8 cellular contexts compared by ENCODE assay signal in the genomic region with DNA sequence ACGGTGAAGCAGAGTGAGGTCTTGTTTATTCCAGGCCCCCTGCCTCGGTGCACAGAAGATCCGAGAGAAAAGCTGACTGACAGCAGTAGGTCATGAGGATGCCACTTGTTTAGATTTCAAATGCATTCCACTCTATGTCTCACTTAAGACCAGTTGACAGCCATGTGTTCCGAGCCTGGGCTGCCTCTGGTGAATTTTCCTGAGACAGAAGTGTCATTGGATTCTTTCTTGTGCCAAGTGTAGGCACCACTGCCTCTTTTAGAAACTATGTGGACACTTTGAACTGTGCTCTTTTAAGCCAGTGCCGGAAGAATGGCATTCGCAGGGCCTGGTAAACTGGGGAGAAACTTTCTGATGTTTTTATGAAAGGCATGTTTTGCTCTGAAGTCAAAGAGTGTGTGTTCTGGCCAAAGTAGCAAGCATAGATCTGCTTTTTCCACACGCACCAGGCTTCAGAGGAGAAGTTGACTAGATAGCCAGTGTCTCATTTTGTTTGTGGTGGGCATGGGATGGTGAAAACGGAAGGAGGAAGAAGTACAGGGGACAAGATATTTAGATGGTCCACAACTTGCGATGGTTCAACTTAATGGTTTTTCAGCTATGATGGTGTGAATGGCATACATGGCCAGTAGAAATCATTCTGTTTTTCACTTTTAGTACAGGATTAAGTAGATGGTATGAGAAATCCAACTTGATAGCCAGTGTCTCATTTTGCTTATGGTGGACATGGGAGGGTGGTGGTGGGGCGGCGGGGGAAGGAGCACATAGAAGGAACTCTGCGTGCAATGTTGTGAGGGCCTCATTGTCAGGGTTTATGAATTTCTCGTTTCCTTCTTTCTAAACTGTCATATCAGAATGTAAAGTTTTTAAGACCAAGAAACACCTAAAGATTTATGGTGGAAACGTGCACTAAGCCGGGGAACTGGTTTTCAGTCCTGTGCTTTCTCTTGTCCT. TPM values are rescaled to one million over a fixed set of nuclear protein-coding genes. Genes with fewer than 3 reads are reported as not detected.
A peak's percentile ranks its signal among the peaks of the same experiment; 100 is the strongest.
DNase-seq lines count a peak whose midpoint lies in the region; ATAC-seq and TF ChIP-seq lines count a peak whose summit lies in the region.

No MANE protein-coding gene starts in this region.

- H3K27me3 ChIP-seq in left ventricle myocardium inferior (ENCODE audit: low read depth) (no peaks in the 10 kb centered on the region), tibial artery (no peaks in the 10 kb centered on the region), Caco-2 (replicated peaks; ENCODE audit: control insufficient read depth, insufficient read depth, low read length) (no peaks in the 10 kb centered on the region)

- POLR2A ChIA-PET in Caco-2 (lab: Charles Lee): no interaction called here

- intact Hi-C loops in left ventricle myocardium inferior (cut with micrococcal nuclease): no loop called here
- intact Hi-C loops in tibial artery (cut with DNase I; ENCODE audit: low total_unique reads): no loop called here
- intact Hi-C loops in Caco-2 (cut with micrococcal nuclease; ENCODE audit: unreplicated experiment): no loop called here

- no peaks in the 10 kb centered on the region for H3K27me3 Mint-ChIP-seq in activated CD8-positive, alpha-beta memory T cell treated with anti-CD3 and anti-CD28 coated beads, Interleukin-2, amount 10 ng/mL, durations not matched to agents 7 days and 5 days
- H3K27me3 Mint-ChIP-seq in IgD-negative memory B cell: no peaks in the 10 kb centered on the region
- H3K27me3 Mint-ChIP-seq in Caco-2 (ENCODE audit: insufficient read depth, unreplicated experiment): no peaks in the 10 kb centered on the region

- H3K27ac ChIP-seq in left ventricle myocardium inferior (replicated peaks) (peak overlapping the region; percentile 89), tibial artery (peak overlapping the region; percentile 64 to 72)

- no peak for DNase-seq in activated CD8-positive, alpha-beta memory T cell treated with anti-CD3 and anti-CD28 coated beads, Interleukin-2, amount 10 ng/mL, durations not matched to agents 7 days and 5 days
- DNase-seq in activated CD8-positive, alpha-beta memory T cell treated with anti-CD3 and anti-CD28 coated beads for 24 hours: no peak
- DNase-seq in left ventricle myocardium inferior (peak; percentile 37), tibial artery (no peak), GM19240 (ENCODE audit: insufficient read length, low spot score) (no peak), NK-92 (lab: John Stamatoyannopoulos, UW; ENCODE audit: unreplicated experiment) (no peak), Caco-2 (no peak)

- no peaks in the 10 kb centered on the region for H3K9me3 Mint-ChIP-seq in activated CD8-positive, alpha-beta memory T cell treated with anti-CD3 and anti-CD28 coated beads, Interleukin-2, amount 10 ng/mL, durations not matched to agents 7 days and 5 days (ENCODE audit: low read depth)
- H3K9me3 Mint-ChIP-seq in IgD-negative memory B cell: no peaks in the 10 kb centered on the region
- no peaks in the 10 kb centered on the region for H3K9me3 Mint-ChIP-seq in Caco-2 (ENCODE audit: unreplicated experiment)

- peak overlapping the region; percentile 47 for H3K27ac Mint-ChIP-seq in activated CD8-positive, alpha-beta memory T cell treated with anti-CD3 and anti-CD28 coated beads, Interleukin-2, amount 10 ng/mL, durations not matched to agents 7 days and 5 days
- peak overlapping the region; percentile 46 to 90 (median 74) for H3K27ac Mint-ChIP-seq in IgD-negative memory B cell
- H3K27ac Mint-ChIP-seq in Caco-2 (ENCODE audit: unreplicated experiment): no peak overlapping the region

- TF ChIP-seq CTCF in left ventricle myocardium inferior (IDR thresholded peaks at IDR 0.05; ENCODE audit: borderline replicate concordance) (no peak), tibial artery (IDR thresholded peaks at IDR 0.05) (no peak), Caco-2 (IDR thresholded peaks at IDR 0.05; ENCODE audit: insufficient read depth in 1 of 2, low read depth in 1 of 2, low read length in 1 of 2, severe bottlenecking in 1 of 2, unreplicated experiment in 1 of 2) (no peak)

- no TSS peak for BruUV-seq in Caco-2 (replicated peaks; lab: Mats Ljungman, UMichigan)

- H3K9me3 ChIP-seq in left ventricle myocardium inferior (replicated peaks) (no peaks in the 10 kb centered on the region), tibial artery (no peaks in the 10 kb centered on the region), Caco-2 (no peaks in the 10 kb centered on the region)

- H3K36me3 ChIP-seq in left ventricle myocardium inferior (peaks cover 19% of the 10 kb centered on the region), tibial artery (peaks cover 19 to 22% (median 21%) of the 10 kb centered on the region in 3 donors), Caco-2 (ENCODE audit: control insufficient read depth, insufficient read depth, low read length) (no peaks in the 10 kb centered on the region)

- no peak overlapping the region for H3K4me3 Mint-ChIP-seq in activated CD8-positive, alpha-beta memory T cell treated with anti-CD3 and anti-CD28 coated beads, Interleukin-2, amount 10 ng/mL, durations not matched to agents 7 days and 5 days
- peak overlapping the region in 3 of 4 donors; percentile 8 to 84 (median 83) for H3K4me3 Mint-ChIP-seq in IgD-negative memory B cell
- no peak overlapping the region for H3K4me3 Mint-ChIP-seq in Caco-2 (ENCODE audit: unreplicated experiment)

- CTCF ChIA-PET in activated CD8-positive, alpha-beta memory T cell treated with anti-CD3 and anti-CD28 coated beads, Interleukin-2, amount 10 ng/mL, durations not matched to agents 7 days and 5 days (lab: Charles Lee): no interaction called here
- CTCF ChIA-PET in Caco-2 (lab: Charles Lee): interaction anchor here (0.6 kb wide), 1 partner anchor 157 kb away, joined by 3 read pairs; no protein-coding TSS in a partner anchor

- H3K4me3 ChIP-seq in left ventricle myocardium inferior (peak overlapping the region; percentile 46), tibial artery (no peak overlapping the region), Caco-2 (ENCODE audit: low read depth, low read length) (no peak overlapping the region)

- peaks cover 3% of the 10 kb centered on the region for H3K36me3 Mint-ChIP-seq in activated CD8-positive, alpha-beta memory T cell treated with anti-CD3 and anti-CD28 coated beads, Interleukin-2, amount 10 ng/mL, durations not matched to agents 7 days and 5 days
- H3K36me3 Mint-ChIP-seq in IgD-negative memory B cell (no peaks in the 10 kb centered on the region), Caco-2 (ENCODE audit: insufficient read depth, unreplicated experiment) (no peaks in the 10 kb centered on the region)

- H3K4me1 Mint-ChIP-seq in activated CD8-positive, alpha-beta memory T cell treated with anti-CD3 and anti-CD28 coated beads, Interleukin-2, amount 10 ng/mL, durations not matched to agents 7 days and 5 days: peaks cover 16% of the 10 kb centered on the region
- peaks cover 21 to 25% (median 22%) of the 10 kb centered on the region in 3 donors for H3K4me1 Mint-ChIP-seq in IgD-negative memory B cell
- H3K4me1 Mint-ChIP-seq in Caco-2 (ENCODE audit: low read depth, unreplicated experiment): no peaks in the 10 kb centered on the region

- no peak for ATAC-seq in activated CD8-positive, alpha-beta memory T cell treated with anti-CD3 and anti-CD28 coated beads, Interleukin-2, amount 10 ng/mL, durations not matched to agents 7 days and 5 days

- H3K4me1 ChIP-seq in left ventricle myocardium inferior (peaks cover 100% of the 10 kb centered on the region), tibial artery (peaks cover 0 to 100% (median 78%) of the 10 kb centered on the region in 4 donors), Caco-2 (no peaks in the 10 kb centered on the region)

RNA-seq across cellular contexts. Expression of gene CYP17A1, which starts 41.5 kb away (rescaled TPM):
- not detected for total RNA-seq in activated CD8-positive, alpha-beta memory T cell treated with anti-CD3 and anti-CD28 coated beads, Interleukin-2, amount 10 ng/mL, durations not matched to agents 7 days and 5 days
- polyA plus RNA-seq in IgD-negative memory B cell: 0.09 TPM
- total RNA-seq in left ventricle myocardium inferior (not detected), Caco-2 (2022) (not detected in 2 replicates)

RNA-seq across cellular contexts. Expression of gene WBP1L, which starts 52.0 kb away (rescaled TPM):
- total RNA-seq in activated CD8-positive, alpha-beta memory T cell treated with anti-CD3 and anti-CD28 coated beads, Interleukin-2, amount 10 ng/mL, durations not matched to agents 7 days and 5 days: 10 to 100 TPM; 23.9 to 24.6 TPM
- 28.8 TPM for polyA plus RNA-seq in IgD-negative memory B cell
- total RNA-seq in left ventricle myocardium inferior (22.6 TPM), Caco-2 (2022) (26.3 and 28.2 TPM in 2 replicates)

RNA-seq across cellular contexts. Expression of gene BORCS7, which starts 58.3 kb away (rescaled TPM):
- 1 to 10 TPM; 6.6 to 8.4 TPM for total RNA-seq in activated CD8-positive, alpha-beta memory T cell treated with anti-CD3 and anti-CD28 coated beads, Interleukin-2, amount 10 ng/mL, durations not matched to agents 7 days and 5 days
- 40.3 TPM for polyA plus RNA-seq in IgD-negative memory B cell
- total RNA-seq in left ventricle myocardium inferior (14.4 TPM), Caco-2 (2022) (12.3 and 12.6 TPM in 2 replicates)

Comparison
In these comparisons a context has a peak if more than half of its experiments do, and no peak if none do; other contexts are left out.
1. H3K4me3 Mint-ChIP-seq: peak in IgD-negative memory B cell (3 of 4); none in activated CD8-positive, alpha-beta memory T cell treated with anti-CD3 and anti-CD28 coated beads, Interleukin-2, amount 10 ng/mL, durations not matched to agents 7 days and 5 days (single experiment) and Caco-2 (single experiment).